ENCODE assay signal across 27 cellular contexts in genomic region chr7:66907731-66908130, GRCh38.
"Had no signal": no experiment of that assay in that cellular context is flagged by ENCODE, and none has a peak within 500 bp of the region (broad histone marks: within the 10 kb centered on the region; RNA-seq: fewer than 3 reads in every experiment).

No MANE protein-coding gene starts in this region.

- H3K4me1 ChIP-seq: stomach, suprapubic skin, testis, thyroid gland, tibial artery, tibial nerve, transverse colon, upper lobe of left lung, upper lobe of right lung, uterus, vagina had no signal

- H3K4me3 ChIP-seq: stomach, suprapubic skin, testis, thoracic aorta, thyroid gland, tibial artery, tibial nerve, transverse colon, upper lobe of left lung, upper lobe of right lung, uterus, vagina had no signal

- H3K27ac ChIP-seq: stomach, suprapubic skin, testis, thoracic aorta, thyroid gland, tibial artery, tibial nerve, transverse colon, upper lobe of left lung, upper lobe of right lung, uterus, vagina had no signal

- H3K9me3 ChIP-seq: stomach, suprapubic skin, testis, thoracic aorta, thyroid gland, tibial artery, tibial nerve, transverse colon, upper lobe of left lung, upper lobe of right lung, uterus, vagina had no signal

- H3K27me3 ChIP-seq: stomach, suprapubic skin, testis, thyroid gland, tibial artery, tibial nerve, transverse colon, upper lobe of left lung, upper lobe of right lung, uterus, vagina had no signal

- ATAC-seq: stimulated activated effector memory CD8-positive, alpha-beta T cell treated with anti-CD3 and anti-CD28 coated beads, Interleukin-12 subunit alpha, Interleukin-12 subunit beta, amount 100 ng/mL, for 72 hours; stimulated activated memory B cell treated with anti-CD40 and anti-IgM and Interleukin-4, amounts not matched to agents 10 μg/mL and 1 μg/mL and 100 μg/mL, for 72 hours; stimulated activated naive B cell treated with anti-CD40 and anti-IgM and Interleukin-4, amounts not matched to agents 10 μg/mL and 1 μg/mL and 100 μg/mL, for 72 hours; stimulated activated naive CD8-positive, alpha-beta T cell treated with anti-CD3 and anti-CD28 coated beads, Interleukin-15, amount 100 ng/mL, for 72 hours; stimulated activated naive CD8-positive, alpha-beta T cell treated with anti-CD3 and anti-CD28 coated beads, Interleukin-15, Interleukin-2, amounts not matched to agents 100 U/mL and 50 U/mL, for 24 hours; upper lobe of right lung had no signal

- DNase-seq: stimulated activated CD4-positive, alpha-beta T cell treated with anti-CD3 and anti-CD28 coated beads, Interleukin-2, amount 100 ng/mL, for 48 hours; stimulated activated CD4-positive, alpha-beta T cell treated with anti-CD3 and anti-CD28 coated beads, Interleukin-4, amount 100 ng/mL, for 1 hour; stimulated activated CD4-positive, alpha-beta T cell treated with anti-CD3 and anti-CD28 coated beads, Interleukin-4, amount 100 ng/mL, for 24 hours; stimulated activated CD4-positive, alpha-beta T cell treated with anti-CD3 and anti-CD28 coated beads, Interleukin-4, amount 100 ng/mL, for 4 hours; stimulated activated CD8-positive, alpha-beta memory T cell treated with anti-CD3 and anti-CD28 coated beads, Interleukin-4, amount 100 ng/mL, for 48 hours; stimulated activated naive B cell treated with anti-CD40 and anti-IgM and Interleukin-4, amounts not matched to agents 10 μg/mL and 1 μg/mL and 100 μg/mL, for 72 hours; stimulated activated naive CD4-positive, alpha-beta T cell; stimulated activated naive CD4-positive, alpha-beta T cell treated with Interleukin-2 at 50 U/mL for 16 hours; stimulated activated naive CD8-positive, alpha-beta T cell treated with anti-CD3 and anti-CD28 coated beads, Interleukin-15, amount 100 ng/mL, for 72 hours; stimulated activated naive CD8-positive, alpha-beta T cell treated with anti-CD3 and anti-CD28 coated beads, Interleukin-15, Interleukin-2, amounts not matched to agents 100 U/mL and 50 U/mL, for 24 hours; stomach; substantia nigra; testis; thyroid gland; tibial artery; transverse colon; trophoblast cell; upper lobe of left lung; upper lobe of right lung; uterus had no signal

- FAIRE-seq: urothelium cell line had no signal

- H3K36me3 ChIP-seq: thoracic aorta, thyroid gland, transverse colon, upper lobe of left lung, upper lobe of right lung, uterus, vagina had no signal
